9 cellular contexts compared by ENCODE assay signal in genomic region chr3:111610189-111610588, GRCh38. TPM values are rescaled to one million over a fixed set of nuclear protein-coding genes. Genes with fewer than 3 reads are reported as not detected.
DNase-seq lines count a peak whose midpoint lies in the region; ATAC-seq and TF ChIP-seq lines count a peak whose summit lies in the region.
"Had no signal": no experiment of that assay in that cellular context is flagged by ENCODE, and none has a peak within 500 bp of the region (broad histone marks: within the 10 kb centered on the region; RNA-seq: fewer than 3 reads in every experiment).

No MANE protein-coding gene starts in this region.

- H3K27ac ChIP-seq in MM.1S (ENCODE audit: low read length) (no peak overlapping the region; the same call in 1 of the 2 replicates), gastroesophageal sphincter (no peak overlapping the region), upper lobe of left lung (peak overlapping the region in 1 of 4 donors; percentile 42)

- H3K9me3 ChIP-seq in MM.1S (replicated peaks; ENCODE audit: insufficient read depth, low read length) (no peaks in the 10 kb centered on the region), gastroesophageal sphincter (no peaks in the 10 kb centered on the region), upper lobe of left lung (no peaks in the 10 kb centered on the region), Caco-2 (no peaks in the 10 kb centered on the region)

- H4K20me1 ChIP-seq in MM.1S (ENCODE audit: insufficient read depth, low read length): no peaks in the 10 kb centered on the region

- CTCF ChIA-PET in Caco-2 (lab: Charles Lee): no interaction called here

- peak overlapping the region; percentile 23; the same call in 1 of the 2 replicates for H3K4me2 ChIP-seq in MM.1S (ENCODE audit: low read depth, low read length)

- H3K4me3 Mint-ChIP-seq in Caco-2 (ENCODE audit: unreplicated experiment): no peak overlapping the region

- H3K4me1 ChIP-seq in MM.1S (ENCODE audit: low read length) (peaks cover 14% of the 10 kb centered on the region), gastroesophageal sphincter (no peaks in the 10 kb centered on the region), upper lobe of left lung (no peaks in the 10 kb centered on the region), Caco-2 (no peaks in the 10 kb centered on the region)

- DNase-seq in MM.1S: peak; percentile 88
- peak; percentile 9 for DNase-seq in left kidney (ENCODE audit: low read depth, low spot score)
- no peak for DNase-seq in RKO (ENCODE audit: low spot score)
- no peak for DNase-seq in upper lobe of left lung
- DNase-seq in Caco-2: no peak

- H3K27ac Mint-ChIP-seq in Caco-2 (ENCODE audit: unreplicated experiment): no peak overlapping the region

- H3K9ac ChIP-seq in MM.1S (ENCODE audit: low read length): no peak overlapping the region

- peak; percentile 93 for ATAC-seq in GM18909 (IDR thresholded peaks at IDR 0.05; ENCODE audit: poor library complexity, unreplicated experiment)
- ATAC-seq in HG02588 (IDR thresholded peaks at IDR 0.05; ENCODE audit: unreplicated experiment): peak; percentile 81
- no peak for ATAC-seq in gastroesophageal sphincter
- no peak for ATAC-seq in upper lobe of left lung (ENCODE audit: low FRiP score in 2 of 2)

- TF ChIP-seq CTCF in MM.1S (IDR thresholded peaks at IDR 0.05; ENCODE audit: low read length) (no peak), gastroesophageal sphincter (IDR thresholded peaks at IDR 0.05) (no peak), upper lobe of left lung (IDR thresholded peaks at IDR 0.05) (no peak), Caco-2 (IDR thresholded peaks at IDR 0.05; ENCODE audit: insufficient read depth in 1 of 2, low read depth in 1 of 2, low read length in 1 of 2, severe bottlenecking in 1 of 2, unreplicated experiment in 1 of 2) (no peak)

- H3K9me2 ChIP-seq in MM.1S (replicated peaks; ENCODE audit: insufficient read depth, low read length): no peaks in the 10 kb centered on the region

- H3K36me3 ChIP-seq in MM.1S (replicated peaks; ENCODE audit: insufficient read depth, low read length): no peaks in the 10 kb centered on the region
- no peaks in the 10 kb centered on the region for H3K36me3 ChIP-seq in gastroesophageal sphincter
- no peaks in the 10 kb centered on the region for H3K36me3 ChIP-seq in upper lobe of left lung
- no peaks in the 10 kb centered on the region for H3K36me3 ChIP-seq in Caco-2 (ENCODE audit: control insufficient read depth, insufficient read depth, low read length)

- POLR2A ChIA-PET in Caco-2 (lab: Charles Lee): no interaction called here

- no peaks in the 10 kb centered on the region for H3K36me3 Mint-ChIP-seq in Caco-2 (ENCODE audit: insufficient read depth, unreplicated experiment)

- WGBS in gastroesophageal sphincter (ENCODE audit: low coverage in 1 of 2), 2 donors: 61 to 66% methylated on average over 4 to 5 of the region's 5 CpGs
- WGBS in upper lobe of left lung, 2 donors: 36 to 54% methylated on average over 5 of the region's 5 CpGs

- H2AFZ ChIP-seq in MM.1S (ENCODE audit: low read length): no peak overlapping the region

- H3F3A ChIP-seq in MM.1S (ENCODE audit: insufficient read depth, low read length): no peaks in the 10 kb centered on the region

- H3K4me1 Mint-ChIP-seq in Caco-2 (ENCODE audit: low read depth, unreplicated experiment): no peaks in the 10 kb centered on the region

- peaks cover 6% of the 10 kb centered on the region for H3K27me3 Mint-ChIP-seq in Caco-2 (ENCODE audit: insufficient read depth, unreplicated experiment)

- no peak for TF ChIP-seq EP300 in gastroesophageal sphincter (IDR thresholded peaks at IDR 0.05)
- TF ChIP-seq EP300 in upper lobe of left lung (IDR thresholded peaks at IDR 0.05): no peak

- H3K9me3 Mint-ChIP-seq in Caco-2 (ENCODE audit: unreplicated experiment): no peaks in the 10 kb centered on the region

- TF ChIP-seq POLR2A in gastroesophageal sphincter (IDR thresholded peaks at IDR 0.05) (no peak), upper lobe of left lung (IDR thresholded peaks at IDR 0.05) (peak in 1 of 4 donors; percentile 9)

- BruUV-seq in Caco-2 (replicated peaks; lab: Mats Ljungman, UMichigan): no TSS peak

- H3K4me3 ChIP-seq in MM.1S (ENCODE audit: low read length) (no peak overlapping the region), gastroesophageal sphincter (no peak overlapping the region), upper lobe of left lung (no peak overlapping the region), Caco-2 (ENCODE audit: low read depth, low read length) (no peak overlapping the region)

- H3K27me3 ChIP-seq in MM.1S (replicated peaks; ENCODE audit: insufficient read depth, low read length) (no peaks in the 10 kb centered on the region), gastroesophageal sphincter (no peaks in the 10 kb centered on the region), upper lobe of left lung (no peaks in the 10 kb centered on the region), Caco-2 (replicated peaks; ENCODE audit: control insufficient read depth, insufficient read depth, low read length) (no peaks in the 10 kb centered on the region)

- H3K79me2 ChIP-seq in MM.1S (ENCODE audit: low read length): no peaks in the 10 kb centered on the region

- intact Hi-C loops in Caco-2 (cut with micrococcal nuclease; ENCODE audit: unreplicated experiment): no loop called here

RNA-seq across cellular contexts. Expression of gene ZBED2, which starts 15.0 kb away (rescaled TPM):
- total RNA-seq in gastroesophageal sphincter: under 1 TPM in 1 of 4 donors, not detected in 3; 0.20 TPM
- total RNA-seq in upper lobe of left lung: 10 to 100 TPM in 2 of 6 donors, 1 to 10 TPM in 4; 2.1 to 28.5 (median 7.6) TPM
- 0.14 and 0.20 TPM in 2 replicates for total RNA-seq in Caco-2 (2022)
- total RNA-seq: mononuclear cell had no signal

Comparison
In these comparisons a context has a peak if more than half of its experiments do, and no peak if none do; other contexts are left out.
1. ATAC-seq: peak in GM18909 (single experiment) and HG02588 (single experiment); none in gastroesophageal sphincter (single experiment) and upper lobe of left lung (0 of 2).
2. DNase-seq: peak in MM.1S (single experiment) and left kidney (single experiment); none in RKO (single experiment), upper lobe of left lung (0 of 2) and Caco-2 (0 of 2).